8 cellular contexts compared by ENCODE assay signal in the genomic region with DNA sequence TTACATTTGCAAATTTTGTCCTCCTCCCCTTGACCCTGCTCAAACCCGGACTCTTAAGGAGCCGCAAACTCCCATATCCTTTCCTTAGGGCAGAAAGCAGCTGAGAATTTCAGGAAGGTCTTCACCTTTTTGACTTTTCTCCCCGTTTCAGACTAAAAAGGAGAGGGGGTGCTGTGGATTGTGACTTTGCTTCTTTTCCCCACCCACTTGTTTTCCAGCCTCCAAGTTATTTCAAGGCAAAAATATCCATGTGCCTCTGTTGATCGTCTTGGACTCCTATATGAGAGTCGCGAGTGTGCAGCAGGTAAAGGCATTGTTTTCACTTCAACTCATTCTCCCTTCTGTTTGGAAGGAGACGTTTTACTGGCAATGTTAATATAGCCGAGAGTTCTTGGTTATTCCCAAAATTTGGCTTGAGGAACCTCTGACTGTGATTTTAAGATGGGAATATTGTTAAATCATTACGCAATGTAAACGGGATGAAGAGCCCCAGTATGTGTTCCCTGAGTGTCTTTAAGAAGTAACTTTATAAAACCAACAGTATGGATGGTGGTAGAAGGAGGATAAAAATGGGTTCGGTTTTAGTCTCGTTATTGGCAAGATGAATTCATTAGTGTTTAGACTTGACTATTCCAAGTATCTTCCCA. TPM values are rescaled to one million over a fixed set of nuclear protein-coding genes. Genes with fewer than 3 reads are reported as not detected.
DNase-seq lines count a peak whose midpoint lies in the region; ATAC-seq, FAIRE-seq and TF ChIP-seq lines count a peak whose summit lies in the region.

No MANE protein-coding gene starts in this region.

- H3K9me3 ChIP-seq in right atrium auricular region, result no peaks in the 10 kb centered on the region

- no peaks in the 10 kb centered on the region for H3K9me3 Mint-ChIP-seq in activated T-helper 17 cell treated with anti-CD3 and anti-CD28 coated beads, Interleukin-2, amount 50 U/mL, for 72 hours

- H3K36me3 ChIP-seq in right atrium auricular region, result no peaks in the 10 kb centered on the region

- H3K4me3 ChIP-seq in right atrium auricular region (peak overlapping the region; percentile 68 to 72), skeletal muscle cell (ENCODE audit: low read depth, low read length) (peak overlapping the region; percentile 59)

- peak overlapping the region; percentile 92 to 94 for H3K27ac ChIP-seq in right atrium auricular region

- no peaks in the 10 kb centered on the region for H3K36me3 Mint-ChIP-seq in activated T-helper 17 cell treated with anti-CD3 and anti-CD28 coated beads, Interleukin-2, amount 50 U/mL, for 72 hours (ENCODE audit: low read depth)

- H3K4me1 ChIP-seq in right atrium auricular region, result peaks cover 0 to 23% of the 10 kb centered on the region in 2 donors

- no peak for TF ChIP-seq CTCF in right atrium auricular region (IDR thresholded peaks at IDR 0.05)

- peaks cover 6% of the 10 kb centered on the region for H3K27me3 Mint-ChIP-seq in activated T-helper 17 cell treated with anti-CD3 and anti-CD28 coated beads, Interleukin-2, amount 50 U/mL, for 72 hours

- H3K4me1 Mint-ChIP-seq in activated T-helper 17 cell treated with anti-CD3 and anti-CD28 coated beads, Interleukin-2, amount 50 U/mL, for 72 hours, result peaks cover 7% of the 10 kb centered on the region

- peak overlapping the region; percentile 72 for H3K4me3 Mint-ChIP-seq in activated T-helper 17 cell treated with anti-CD3 and anti-CD28 coated beads, Interleukin-2, amount 50 U/mL, for 72 hours

- peak; percentile 31 for FAIRE-seq in GM12891 (lab: Jason Lieb, UNC)

- H3K27ac Mint-ChIP-seq in activated T-helper 17 cell treated with anti-CD3 and anti-CD28 coated beads, Interleukin-2, amount 50 U/mL, for 72 hours, result no peak overlapping the region

- no peak for TF ChIP-seq POLR2A in GM12891 (IDR thresholded peaks at IDR 0.05; ENCODE audit: low read depth, low read length)

- H3K27me3 ChIP-seq in right atrium auricular region, result no peaks in the 10 kb centered on the region

- no peak for DNase-seq in GM12891 (ENCODE audit: insufficient read length, low spot score)
- DNase-seq in right atrium auricular region (ENCODE audit: low spot score), result no peak
- no peak for DNase-seq in skeletal muscle cell (ENCODE audit: low read depth)
- DNase-seq in activated gamma-delta T cell (lab: John Stamatoyannopoulos, UW), result no peak
- DNase-seq in DMS153 (lab: John Stamatoyannopoulos, UW), result no peak
- no peak for DNase-seq in activated CD8-positive, alpha-beta memory T cell treated with anti-CD3 and anti-CD28 coated beads, Interleukin-2, amount 50 U/mL, for 48 hours

- no peak for ATAC-seq in activated T-helper 17 cell treated with anti-CD3 and anti-CD28 coated beads, Interleukin-2, amount 50 U/mL, for 72 hours (replicated peaks)
- no peak for ATAC-seq in GM19324 (IDR thresholded peaks at IDR 0.05; ENCODE audit: low FRiP score, unreplicated experiment)

TF ChIP-seq in GM12891, 5 proteins besides CTCF, POLR2A, EP300 and RAD21:
- no peak for TF ChIP-seq TAF1 (IDR thresholded peaks at IDR 0.05; ENCODE audit: low read depth, low read length)
- TF ChIP-seq PAX5 (IDR thresholded peaks at IDR 0.05; ENCODE audit: insufficient read depth, low read length, severe bottlenecking), result no peak
- no peak for TF ChIP-seq POLR2AphosphoS5 (IDR thresholded peaks at IDR 0.05; ENCODE audit: low read depth, low read length)
- TF ChIP-seq SPI1 (IDR thresholded peaks at IDR 0.05; ENCODE audit: low read depth, low read length), result no peak
- TF ChIP-seq POU2F2 (IDR thresholded peaks at IDR 0.05; ENCODE audit: low read depth, low read length), result no peak

RNA-seq across cellular contexts. Expression of a gene that starts 0.7 kb away (rescaled TPM):
- 0.24 TPM for polyA plus RNA-seq in GM12891 (2012; ENCODE audit: low read depth, missing spikeins)
- under 1 TPM; 0.04 to 0.26 TPM for total RNA-seq in activated T-helper 17 cell treated with anti-CD3 and anti-CD28 coated beads, Interleukin-2, amount 50 U/mL, for 72 hours
- total RNA-seq in right atrium auricular region, result 1 to 10 TPM; 7.1 to 8.6 TPM

Comparison
In these comparisons a context has a peak if more than half of its experiments do, and no peak if none do; other contexts are left out.
1. RNA of a gene that starts 0.7 kb away (total RNA-seq): 7.1 to 8.6 TPM in right atrium auricular region; 0.04 to 0.26 TPM in activated T-helper 17 cell treated with anti-CD3 and anti-CD28 coated beads, Interleukin-2, amount 50 U/mL, for 72 hours; every median in the first group is over 4 times any median in the second.